ENCODE assay signal across 4 cellular contexts in genomic region chr16:90104703-90105102, GRCh38. TPM values are rescaled to one million over a fixed set of nuclear protein-coding genes. Genes with fewer than 3 reads are reported as not detected.
"Had no signal": no experiment of that assay in that cellular context is flagged by ENCODE, and none has a peak within 500 bp of the region (broad histone marks: within the 10 kb centered on the region; RNA-seq: fewer than 3 reads in every experiment).

No MANE protein-coding gene starts in this region.

RNA-seq across cellular contexts. Expression of gene PRDM7, which starts 27.6 kb away (rescaled TPM):
- total RNA-seq: LHCN-M2, M059J, MCF 10A, NCI-H460 had no signal
